Comparison of ENCODE assay signal across 12 cellular contexts in the genomic region with DNA sequence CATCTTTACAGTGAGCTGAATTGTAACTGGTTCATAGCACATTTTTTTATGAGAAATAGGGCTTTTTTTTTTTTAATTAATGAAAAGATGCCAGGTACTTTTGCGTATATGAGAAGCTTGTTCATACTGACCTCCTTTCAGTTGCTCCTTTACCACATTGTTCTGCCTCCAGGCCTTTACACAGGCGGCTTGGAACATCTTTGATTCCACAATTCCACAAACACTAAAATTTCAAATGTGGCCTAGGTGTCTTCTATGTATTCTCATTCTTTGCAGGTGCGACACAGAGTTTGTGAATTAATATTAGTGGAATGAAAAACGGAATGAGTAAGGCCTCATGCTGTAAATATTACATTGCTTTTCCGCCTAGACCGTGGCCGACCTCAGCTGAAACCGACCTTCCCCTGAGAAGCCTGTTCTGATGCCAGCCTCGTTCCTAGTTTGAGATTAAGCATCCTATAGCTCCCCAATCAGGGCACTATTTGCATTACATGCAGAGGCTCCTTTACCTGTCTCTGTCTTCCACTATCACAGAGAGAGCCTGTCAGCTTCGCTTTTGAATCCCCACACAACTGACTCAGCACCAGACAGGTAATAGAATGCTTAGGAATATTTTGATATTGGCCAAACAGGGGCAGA.
DNase-seq lines count a peak whose midpoint lies in the region; ATAC-seq and TF ChIP-seq lines count a peak whose summit lies in the region.
"Had no signal": no experiment of that assay in that cellular context is flagged by ENCODE, and none has a peak within 500 bp of the region (broad histone marks: within the 10 kb centered on the region; RNA-seq: fewer than 3 reads in every experiment).

No MANE protein-coding gene starts in this region.

- H3K9me3 Mint-ChIP-seq in brain: peaks cover 8 to 30% (median 17%) of the 10 kb centered on the region in 5 experiments
- peaks cover 13% of the 10 kb centered on the region for H3K9me3 Mint-ChIP-seq in mesothelial cell of epicardium

- TF ChIP-seq CTCF in GM10266 (IDR thresholded peaks at IDR 0.05; ENCODE audit: control insufficient read depth, insufficient read depth, low read depth, missing control alignments): peak; percentile 25
- TF ChIP-seq CTCF in LNCaP clone FGC (IDR thresholded peaks at IDR 0.05; ENCODE audit: control insufficient read depth, extremely low read depth, insufficient read depth): peak; percentile 57
- peak; percentile 57 to 65 for TF ChIP-seq CTCF in brain (conservative IDR thresholded peaks at IDR 0.05)
- no peak for TF ChIP-seq CTCF in mesothelial cell of epicardium (IDR thresholded peaks at IDR 0.05; ENCODE audit: unreplicated experiment)

- peak overlapping the region in 2 of 5 experiments; percentile 7 to 29 for H3K4me3 Mint-ChIP-seq in brain
- H3K4me3 Mint-ChIP-seq in mesothelial cell of epicardium: no peak overlapping the region
- H3K4me3 Mint-ChIP-seq: activated T-cell treated with anti-CD3 and anti-CD28 coated beads, Interleukin-2, amount 50 U/mL, for 4 hours had no signal

- no peak for ATAC-seq in GM18498 (IDR thresholded peaks at IDR 0.05; ENCODE audit: unreplicated experiment)
- ATAC-seq in HG02610 (IDR thresholded peaks at IDR 0.05; ENCODE audit: unreplicated experiment): no peak
- no peak for ATAC-seq in HG03432 (IDR thresholded peaks at IDR 0.05; ENCODE audit: unreplicated experiment)
- ATAC-seq: activated T-cell treated with anti-CD3 and anti-CD28 coated beads, Interleukin-2, amount 50 U/mL, for 4 hours; left lung had no signal

- H3K27me3 Mint-ChIP-seq in brain (no peaks in the 10 kb centered on the region), mesothelial cell of epicardium (ENCODE audit: low read depth) (no peaks in the 10 kb centered on the region)

- DNase-seq in GM10266 (ENCODE audit: extremely low spot score) (no peak), LNCaP clone FGC (ENCODE audit: low read depth) (peak; percentile 8), mesothelial cell of epicardium (ENCODE audit: low spot score in 2 of 2, unreplicated experiment in 2 of 2) (no peak), GM03348 (ENCODE audit: low spot score) (no peak)
- DNase-seq: activated T-cell treated with anti-CD3 and anti-CD28 coated beads, Interleukin-2, amount 50 U/mL, for 4 hours; left lung; posterior cingulate gyrus had no signal

- peaks cover 62% of the 10 kb centered on the region for H3K4me1 Mint-ChIP-seq in brain
- H3K4me1 Mint-ChIP-seq in mesothelial cell of epicardium: peaks cover 37% of the 10 kb centered on the region

- peaks cover 34% of the 10 kb centered on the region for H3K36me3 Mint-ChIP-seq in brain
- peaks cover 18% of the 10 kb centered on the region for H3K36me3 Mint-ChIP-seq in mesothelial cell of epicardium

- H3K27ac Mint-ChIP-seq in brain (peak overlapping the region; percentile 3 to 92 (median 64)), mesothelial cell of epicardium (peak overlapping the region; percentile 15)

- no peak overlapping the region for H3K4me3 ChIP-seq in LNCaP clone FGC (ENCODE audit: low read depth, low read length)
- H3K4me3 ChIP-seq: left lung, thoracic aorta had no signal
